Comparison of ENCODE assay signal across 15 cellular contexts in genomic region chr11:69299572-69299971, GRCh38. TPM values are rescaled to one million over a fixed set of nuclear protein-coding genes. Genes with fewer than 3 reads are reported as not detected.
A peak's percentile ranks its signal among the peaks of the same experiment; 100 is the strongest.
DNase-seq lines count a peak whose midpoint lies in the region; ATAC-seq and TF ChIP-seq lines count a peak whose summit lies in the region.
"Had no signal": no experiment of that assay in that cellular context is flagged by ENCODE, and none has a peak within 500 bp of the region (broad histone marks: within the 10 kb centered on the region; RNA-seq: fewer than 3 reads in every experiment).

No MANE protein-coding gene starts in this region.

- peaks cover 91% of the 10 kb centered on the region for H3K79me2 ChIP-seq in PC-9 (ENCODE audit: low read depth)

- no peak overlapping the region for H3K4me3 Mint-ChIP-seq in activated CD4-positive, alpha-beta T cell treated with anti-CD3 and anti-CD28 coated beads, Interleukin-2, amount 10 ng/mL, durations not matched to agents 24 days and 14 days
- no peak overlapping the region for H3K4me3 Mint-ChIP-seq in MCF 10A (ENCODE audit: unreplicated experiment)
- H3K4me3 Mint-ChIP-seq: activated naive CD4-positive, alpha-beta T cell treated with anti-CD3 and anti-CD28 coated beads, Interleukin-2, amount 10 ng/mL, durations not matched to agents 7 days and 5 days; nephron progenitor cell had no signal

- ATAC-seq in GM18858 (IDR thresholded peaks at IDR 0.05; ENCODE audit: unreplicated experiment): no peak
- ATAC-seq: activated CD4-positive, CD25-positive, alpha-beta regulatory T cell treated with anti-CD3 and anti-CD28 coated beads, Interleukin-2, amount 50 U/mL, for 24 hours had no signal

- CTCF ChIA-PET in PC-9 (lab: Charles Lee): interaction anchor here (1.1 to 2.2 kb wide), 2 partner anchors 168 to 198 kb away, joined by 3 to 11 read pairs; no protein-coding TSS in a partner anchor
- CTCF ChIA-PET in MCF 10A (lab: Yijun Ruan, JAX): no interaction called here

- TF ChIP-seq POLR2A in spleen (IDR thresholded peaks at IDR 0.05): no peak

- peaks cover 14% of the 10 kb centered on the region for H4K20me1 ChIP-seq in PC-9 (ENCODE audit: insufficient read depth)

- no peak for TF ChIP-seq CTCF in PC-9 (conservative IDR thresholded peaks at IDR 0.05)
- no peak for TF ChIP-seq CTCF in spleen (IDR thresholded peaks at IDR 0.05 in 8 of 11, conservative IDR thresholded peaks at IDR 0.05 in 3 of 11)
- TF ChIP-seq CTCF in MCF 10A (IDR thresholded peaks at IDR 0.05; ENCODE audit: unreplicated experiment): no peak

- H3K36me3 ChIP-seq in PC-9 (ENCODE audit: low read depth) (peaks cover 72% of the 10 kb centered on the region), esophagus (ENCODE audit: control insufficient read depth in 2 of 2, insufficient read depth in 2 of 2, low read length in 1 of 2) (peaks cover 0 to 3% of the 10 kb centered on the region in 2 donors), spleen (no peaks in the 10 kb centered on the region)
- H3K36me3 ChIP-seq: breast epithelium, thoracic aorta had no signal

- no peaks in the 10 kb centered on the region for H3K9me3 ChIP-seq in PC-9 (ENCODE audit: insufficient read depth, low read depth)
- H3K9me3 ChIP-seq in esophagus (ENCODE audit: control insufficient read depth in 2 of 2, insufficient read depth in 1 of 2, low read depth in 1 of 2, low read length in 1 of 2): no peaks in the 10 kb centered on the region
- H3K9me3 ChIP-seq in spleen: peaks cover 0 to 2% (median 0%) of the 10 kb centered on the region in 8 donors
- H3K9me3 ChIP-seq: breast epithelium, thoracic aorta had no signal

- 79 to 92% methylated on average over 4 to 8 of the region's 8 CpGs for WGBS in esophagus, 2 donors
- 88 to 97% (median 91%) methylated on average over 7 to 8 of the region's 8 CpGs for WGBS in spleen, 5 donors

- H3K27ac Mint-ChIP-seq in activated CD4-positive, alpha-beta T cell treated with anti-CD3 and anti-CD28 coated beads, Interleukin-2, amount 10 ng/mL, durations not matched to agents 24 days and 14 days: peak overlapping the region; percentile 26
- no peak overlapping the region for H3K27ac Mint-ChIP-seq in MCF 10A (ENCODE audit: low read depth, unreplicated experiment)

- H3K36me3 Mint-ChIP-seq in activated CD4-positive, alpha-beta T cell treated with anti-CD3 and anti-CD28 coated beads, Interleukin-2, amount 10 ng/mL, durations not matched to agents 24 days and 14 days (ENCODE audit: low read depth): peaks cover 1% of the 10 kb centered on the region
- no peaks in the 10 kb centered on the region for H3K36me3 Mint-ChIP-seq in MCF 10A (ENCODE audit: insufficient read depth, unreplicated experiment)

- H3K4me3 ChIP-seq in PC-9 (peak overlapping the region; percentile 97), esophagus (ENCODE audit: low read depth in 1 of 2, low read length in 2 of 2) (peak overlapping the region; percentile 7 to 9), spleen (no peak overlapping the region)
- H3K4me3 ChIP-seq: breast epithelium had no signal

- BruUV-seq in PC-9 (replicated peaks; lab: Mats Ljungman, UMichigan) (no TSS peak), MCF 10A (replicated peaks; lab: Mats Ljungman, UMichigan) (no TSS peak)

- no peaks in the 10 kb centered on the region for H3K9me2 ChIP-seq in PC-9 (ENCODE audit: insufficient read depth)

- H3K27ac ChIP-seq in PC-9 (peak overlapping the region; percentile 98), esophagus (ENCODE audit: low read depth in 2 of 2, low read length in 1 of 2) (peak overlapping the region; percentile 91 to 95), spleen (peak overlapping the region in 1 of 8 donors; percentile 88)

- peak overlapping the region; percentile 98 for H3K4me2 ChIP-seq in PC-9

- H3K4me1 ChIP-seq in PC-9 (replicated peaks; ENCODE audit: insufficient read depth) (peaks cover 71% of the 10 kb centered on the region), esophagus (ENCODE audit: control insufficient read depth in 2 of 2, insufficient read depth in 2 of 2, low read length in 1 of 2) (peaks cover 11 to 52% of the 10 kb centered on the region in 2 donors), spleen (peaks cover 33 to 79% (median 63%) of the 10 kb centered on the region in 6 donors)

- H3K27me3 Mint-ChIP-seq in activated CD4-positive, alpha-beta T cell treated with anti-CD3 and anti-CD28 coated beads, Interleukin-2, amount 10 ng/mL, durations not matched to agents 24 days and 14 days: peaks cover 2% of the 10 kb centered on the region
- no peaks in the 10 kb centered on the region for H3K27me3 Mint-ChIP-seq in MCF 10A (ENCODE audit: insufficient read depth, unreplicated experiment)

- POLR2A ChIA-PET in PC-9 (lab: Charles Lee; ENCODE audit: unreplicated experiment): interaction anchor here (0.9 to 1.1 kb wide), 2 partner anchors 144 to 177 kb away, joined by 4 to 7 read pairs; no protein-coding TSS in a partner anchor
- POLR2A ChIA-PET in MCF 10A (lab: Yijun Ruan, JAX): no interaction called here

- H3K9me3 Mint-ChIP-seq in activated CD4-positive, alpha-beta T cell treated with anti-CD3 and anti-CD28 coated beads, Interleukin-2, amount 10 ng/mL, durations not matched to agents 24 days and 14 days: peaks cover 4% of the 10 kb centered on the region
- peaks cover 7% of the 10 kb centered on the region for H3K9me3 Mint-ChIP-seq in MCF 10A (ENCODE audit: unreplicated experiment)
- H3K9me3 Mint-ChIP-seq: nephron progenitor cell had no signal

- H2AFZ ChIP-seq in PC-9: no peak overlapping the region

- intact Hi-C loops in activated CD4-positive, alpha-beta T cell treated with anti-CD3 and anti-CD28 coated beads, Interleukin-2, amount 10 ng/mL, durations not matched to agents 24 days and 14 days (cut with micrococcal nuclease): loop anchor here (5.0 kb wide), 2 partner anchors 53 to 457 kb away; partner anchors contain the start of gene CPT1A
- intact Hi-C loops in PC-9 (cut with micrococcal nuclease; ENCODE audit: unreplicated experiment) (loop anchor here (2.0 to 10.0 kb wide), 5 partner anchors 59 to 375 kb away; partner anchors contain the start of gene LTO1), spleen (cut with DNase I; ENCODE audit: low total_unique reads) (no loop called here), MCF 10A (cut with micrococcal nuclease) (loop anchor here (5.0 kb wide), 3 partner anchors 53 to 288 kb away; no protein-coding TSS in a partner anchor)

- peaks cover 59% of the 10 kb centered on the region for H3K4me1 Mint-ChIP-seq in activated CD4-positive, alpha-beta T cell treated with anti-CD3 and anti-CD28 coated beads, Interleukin-2, amount 10 ng/mL, durations not matched to agents 24 days and 14 days
- H3K4me1 Mint-ChIP-seq in MCF 10A (ENCODE audit: insufficient read depth, unreplicated experiment): peaks cover 69% of the 10 kb centered on the region

- H3K27me3 ChIP-seq in PC-9 (ENCODE audit: insufficient read depth, low read depth) (no peaks in the 10 kb centered on the region), esophagus (ENCODE audit: control insufficient read depth in 1 of 2, insufficient read depth in 2 of 2, low read length in 2 of 2) (no peaks in the 10 kb centered on the region), spleen (replicated peaks in 1 of 7) (no peaks in the 10 kb centered on the region)
- H3K27me3 ChIP-seq: breast epithelium had no signal

- H3F3A ChIP-seq in PC-9 (ENCODE audit: insufficient read depth, low read depth): peaks cover 81% of the 10 kb centered on the region

- no peak for DNase-seq in activated CD4-positive, alpha-beta T cell treated with anti-CD3 and anti-CD28 coated beads, Interleukin-2, amount 10 ng/mL, durations not matched to agents 24 days and 14 days
- DNase-seq in activated CD4-positive, alpha-beta T cell treated with anti-CD3 and anti-CD28 coated beads for 1 hour: no peak
- DNase-seq in PC-9 (no peak), spleen (peak; percentile 74), MCF 10A (ENCODE audit: unreplicated experiment) (no peak), SKM-1 (lab: John Stamatoyannopoulos, UW; ENCODE audit: unreplicated experiment) (no peak)
- DNase-seq: activated naive CD4-positive, alpha-beta T cell treated with anti-CD3 and anti-CD28 coated beads, Interleukin-2, amount 10 ng/mL, durations not matched to agents 7 days and 5 days; MV-4-11; nephron progenitor cell; T-helper 2 cell had no signal

RNA-seq across cellular contexts. Expression of gene MYEOV, which starts 5.6 kb away (rescaled TPM):
- total RNA-seq in activated CD4-positive, alpha-beta T cell treated with anti-CD3 and anti-CD28 coated beads, Interleukin-2, amount 10 ng/mL, durations not matched to agents 24 days and 14 days: 0.21 and 0.83 TPM in 2 replicates
- total RNA-seq in PC-9 (2021): 182 and 232 TPM in 2 replicates
- polyA plus RNA-seq in esophagus: 10 to 100 TPM; 18.3 to 32.2 TPM
- 1 to 10 TPM in 2 of 7 donors, under 1 TPM in 3, not detected in 2; 0.36 to 1.4 (median 0.52) TPM for total RNA-seq in spleen
- under 1 TPM; 0.06 to 0.43 (median 0.12) TPM for polyA plus RNA-seq in spleen
- 0.49 TPM in 1 of 2 replicates, not detected in the other for total RNA-seq in MCF 10A (2022)

Comparison
In these comparisons a context has a peak if more than half of its experiments do, and no peak if none do; other contexts are left out.
1. H3K4me3 ChIP-seq: peak in PC-9 (single experiment) and esophagus (2 of 2); none in spleen (0 of 8).
2. RNA of gene MYEOV, which starts 5.6 kb away (total RNA-seq): 182 to 232 TPM in PC-9; 0.36 to 1.4 TPM in spleen, 0.21 to 0.83 TPM in activated CD4-positive, alpha-beta T cell treated with anti-CD3 and anti-CD28 coated beads, Interleukin-2, amount 10 ng/mL, durations not matched to agents 24 days and 14 days and 0.49 TPM in MCF 10A; every median in the first group is over 10 times any median in the second.